1 cellular context compared by ENCODE assay signal in the genomic region with DNA sequence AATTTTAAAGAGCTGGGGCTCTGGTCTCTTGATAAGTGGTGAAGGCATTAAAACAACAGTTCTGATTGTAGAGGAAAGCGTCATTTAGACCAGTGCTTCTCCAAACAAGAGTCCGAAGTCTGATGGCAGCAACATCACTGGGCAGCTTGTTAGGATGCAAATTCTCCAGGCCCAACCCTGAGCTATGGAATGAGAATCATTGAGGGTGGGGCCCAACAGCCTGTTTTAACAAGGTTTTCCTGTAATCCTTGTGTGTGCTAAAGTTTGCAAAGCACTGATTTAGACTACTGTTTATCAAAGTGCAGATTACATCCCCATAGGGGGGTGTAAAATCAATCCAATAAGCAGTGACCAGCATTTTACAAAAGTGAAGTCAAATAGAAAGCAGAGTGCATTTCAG.
TF ChIP-seq lines count a peak whose summit lies in the region.

No MANE protein-coding gene starts in this region.

TF ChIP-seq in WTC11, 78 proteins besides CTCF, POLR2A, EP300 and RAD21 (continued from another document):
- TF ChIP-seq, protein P1, sequence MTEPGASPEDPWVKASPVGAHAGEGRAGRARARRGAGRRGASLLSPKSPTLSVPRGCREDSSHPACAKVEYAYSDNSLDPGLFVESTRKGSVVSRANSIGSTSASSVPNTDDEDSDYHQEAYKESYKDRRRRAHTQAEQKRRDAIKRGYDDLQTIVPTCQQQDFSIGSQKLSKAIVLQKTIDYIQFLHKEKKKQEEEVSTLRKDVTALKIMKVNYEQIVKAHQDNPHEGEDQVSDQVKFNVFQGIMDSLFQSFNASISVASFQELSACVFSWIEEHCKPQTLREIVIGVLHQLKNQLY (CRISPR knock-in tag; IDR thresholded peaks at IDR 0.05): no peak
- TF ChIP-seq, protein P2, sequence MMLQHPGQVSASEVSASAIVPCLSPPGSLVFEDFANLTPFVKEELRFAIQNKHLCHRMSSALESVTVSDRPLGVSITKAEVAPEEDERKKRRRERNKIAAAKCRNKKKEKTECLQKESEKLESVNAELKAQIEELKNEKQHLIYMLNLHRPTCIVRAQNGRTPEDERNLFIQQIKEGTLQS (CRISPR knock-in tag; conservative IDR thresholded peaks at IDR 0.05): no peak
- TF ChIP-seq, protein P3, sequence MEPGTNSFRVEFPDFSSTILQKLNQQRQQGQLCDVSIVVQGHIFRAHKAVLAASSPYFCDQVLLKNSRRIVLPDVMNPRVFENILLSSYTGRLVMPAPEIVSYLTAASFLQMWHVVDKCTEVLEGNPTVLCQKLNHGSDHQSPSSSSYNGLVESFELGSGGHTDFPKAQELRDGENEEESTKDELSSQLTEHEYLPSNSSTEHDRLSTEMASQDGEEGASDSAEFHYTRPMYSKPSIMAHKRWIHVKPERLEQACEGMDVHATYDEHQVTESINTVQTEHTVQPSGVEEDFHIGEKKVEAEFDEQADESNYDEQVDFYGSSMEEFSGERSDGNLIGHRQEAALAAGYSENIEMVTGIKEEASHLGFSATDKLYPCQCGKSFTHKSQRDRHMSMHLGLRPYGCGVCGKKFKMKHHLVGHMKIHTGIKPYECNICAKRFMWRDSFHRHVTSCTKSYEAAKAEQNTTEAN (CRISPR knock-in tag; IDR thresholded peaks at IDR 0.05): no peak
- TF ChIP-seq NFATC4 (CRISPR knock-in tag; IDR thresholded peaks at IDR 0.05) (no peak), ZNF416 (CRISPR knock-in tag; IDR thresholded peaks at IDR 0.05) (no peak), TP53 (CRISPR knock-in tag; IDR thresholded peaks at IDR 0.05) (no peak)
